In the genomic region with DNA sequence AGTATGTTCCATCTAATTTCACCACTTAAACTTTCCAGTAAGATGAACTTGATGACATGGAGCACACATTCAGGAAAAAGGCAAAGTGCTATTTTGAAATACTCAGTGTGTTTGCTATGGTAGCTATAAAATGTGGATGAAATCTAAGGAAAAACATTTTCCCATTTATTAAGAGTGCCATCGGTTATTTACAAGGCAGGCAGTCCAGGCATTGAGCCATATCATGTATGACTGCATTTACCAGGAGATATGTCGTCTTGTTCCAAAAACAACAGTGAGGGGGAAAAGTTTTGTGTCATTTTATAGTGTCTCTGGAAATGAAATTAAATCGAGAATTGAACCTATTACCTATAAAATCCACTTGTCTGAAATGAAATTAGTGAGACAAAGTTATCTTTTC, we compare ENCODE assay signal across 16 cellular contexts. TPM values are rescaled to one million over a fixed set of nuclear protein-coding genes. Genes with fewer than 3 reads are reported as not detected.
A peak's percentile ranks its signal among the peaks of the same experiment; 100 is the strongest.
DNase-seq lines count a peak whose midpoint lies in the region; ATAC-seq and TF ChIP-seq lines count a peak whose summit lies in the region.
"Had no signal": no experiment of that assay in that cellular context is flagged by ENCODE, and none has a peak within 500 bp of the region (broad histone marks: within the 10 kb centered on the region; RNA-seq: fewer than 3 reads in every experiment).

No MANE protein-coding gene starts in this region.

- no peak overlapping the region for H2AK5ac ChIP-seq in IMR-90 (ENCODE audit: low read depth, low read length)

- H2BK15ac ChIP-seq in IMR-90 (ENCODE audit: low read depth, low read length) = no peak overlapping the region

- no CpG with 5 or more reads among the region's 3 CpGs for WGBS in IMR-90 (ENCODE audit: extremely low coverage in 2 of 2, insufficient read length in 1 of 2), 2 experiments
- WGBS in body of pancreas, 2 donors = 29 to 30% methylated on average over 3 of the region's 3 CpGs

- TF ChIP-seq CTCF in IMR-90 (conservative IDR thresholded peaks at IDR 0.05; ENCODE audit: low read depth, low read length) (no peak), brain microvascular endothelial cell (IDR thresholded peaks at IDR 0.05; ENCODE audit: low read depth, low read length, missing control alignments) (no peak), fibroblast of pulmonary artery (IDR thresholded peaks at IDR 0.05; ENCODE audit: low read length, missing control alignments) (no peak), vagina (IDR thresholded peaks at IDR 0.05) (no peak), body of pancreas (IDR thresholded peaks at IDR 0.05) (no peak)

- H3K14ac ChIP-seq in IMR-90 (replicated peaks; ENCODE audit: low read depth, low read length) = peak overlapping the region; percentile 18; the same call in 1 of the 2 replicates

- H3K36me3 ChIP-seq in IMR-90 (ENCODE audit: control insufficient read depth, insufficient read depth, low read length) (peaks cover 31% of the 10 kb centered on the region), brain microvascular endothelial cell (replicated peaks) (peaks cover 75% of the 10 kb centered on the region), vagina (peaks cover 0 to 25% of the 10 kb centered on the region in 2 donors), body of pancreas (replicated peaks in 1 of 2; ENCODE audit: insufficient read depth in 1 of 2, low read depth in 2 of 2) (no peaks in the 10 kb centered on the region)

- no peak overlapping the region for H3K18ac ChIP-seq in IMR-90 (ENCODE audit: low read depth, low read length)

- H3K4ac ChIP-seq in IMR-90 (ENCODE audit: low read depth, low read length) = no peak overlapping the region

- no peak overlapping the region for H3K4me3 ChIP-seq in IMR-90 (ENCODE audit: insufficient read depth, low read depth, low read length)
- H3K4me3 ChIP-seq in brain microvascular endothelial cell (ENCODE audit: low read depth, low read length) = no peak overlapping the region
- H3K4me3 ChIP-seq in fibroblast of pulmonary artery (replicated peaks; ENCODE audit: low read depth, low read length) = no peak overlapping the region
- H3K4me3 ChIP-seq in vagina = no peak overlapping the region
- H3K4me3 ChIP-seq in body of pancreas = no peak overlapping the region
- H3K4me3 ChIP-seq: SJCRH30 had no signal

- H3K4me1 ChIP-seq in IMR-90 (ENCODE audit: control insufficient read depth, insufficient read depth, low read length) (peaks cover 27% of the 10 kb centered on the region), vagina (peaks cover 96% of the 10 kb centered on the region), body of pancreas (peaks cover 21% of the 10 kb centered on the region)

- TF ChIP-seq RAD21 in IMR-90 (IDR thresholded peaks at IDR 0.05; ENCODE audit: low read length) = no peak

- H4K8ac ChIP-seq in IMR-90 (ENCODE audit: low read depth in 2 of 2, low read length in 2 of 2) = no peak overlapping the region

- no TSS peak for BruUV-seq in IMR-90 (replicated peaks; lab: Mats Ljungman, UMichigan)

- no peak overlapping the region for H3K27ac ChIP-seq in IMR-90 (ENCODE audit: insufficient read depth, low read length)
- peak overlapping the region; percentile 36 for H3K27ac ChIP-seq in brain microvascular endothelial cell
- peak overlapping the region; percentile 31 for H3K27ac ChIP-seq in vagina
- H3K27ac ChIP-seq in body of pancreas = peak overlapping the region in 2 of 4 donors; percentile 5 to 34
- H3K27ac ChIP-seq: SJCRH30 had no signal

- no peak overlapping the region for H4K91ac ChIP-seq in IMR-90 (ENCODE audit: insufficient read depth, low read depth, low read length)

- no peak overlapping the region for H2AFZ ChIP-seq in IMR-90 (replicated peaks; ENCODE audit: low read length, poor library complexity)

- DNase-seq in IMR-90 (peak; percentile 63), brain microvascular endothelial cell (peak; percentile 39), fibroblast of pulmonary artery (ENCODE audit: low read depth) (peak; percentile 64), vagina (ENCODE audit: extremely low spot score in 2 of 2) (no peak), NCI-H2081 (lab: John Stamatoyannopoulos, UW) (no peak), body of pancreas (no peak)
- DNase-seq in effector CD4-positive, alpha-beta T cell = no peak
- DNase-seq: activated CD4-positive, CD25-positive, alpha-beta regulatory T cell; activated naive CD4-positive, alpha-beta T cell treated with anti-CD3 and anti-CD28 coated beads, Interleukin-2, amount 50 U/mL, for 16 hours; activated T-cell treated with anti-CD3 and anti-CD28 coated beads, Interleukin-2, amount 50 U/mL, for 72 hours; Kasumi-1; NCI-H1417; NCI-H526 treated with DMSO at 0.1 percent for 48 hours; retina; SJCRH30 had no signal

- peak overlapping the region; percentile 27 for H2BK5ac ChIP-seq in IMR-90 (ENCODE audit: low read depth, low read length, poor library complexity, severe bottlenecking)

- H2BK120ac ChIP-seq in IMR-90 (ENCODE audit: low read depth, low read length) = no peak overlapping the region

- no peak overlapping the region for H3K56ac ChIP-seq in IMR-90 (ENCODE audit: extremely low read depth, insufficient read depth, low read length)

- CTCF ChIA-PET in IMR-90 (lab: Yijun Ruan, JAX) = no interaction called here

- no peak overlapping the region for H2AK9ac ChIP-seq in IMR-90 (replicated peaks; ENCODE audit: low read depth, low read length, poor library complexity)

- POLR2A ChIA-PET in IMR-90 (lab: Charles Lee; ENCODE audit: unreplicated experiment) = no interaction called here

- in situ Hi-C loops in IMR-90 (cut with MboI; ENCODE audit: low sequenced_read_pairs) = no loop called here
- in situ Hi-C loops in brain microvascular endothelial cell (cut with HindIII; ENCODE audit: low pct_ligation_motif_present, low sequenced_read_pairs) = no loop called here

- H3K4me2 ChIP-seq in IMR-90 (ENCODE audit: low read depth, low read length) = no peak overlapping the region

- peaks cover 99% of the 10 kb centered on the region for H4K20me1 ChIP-seq in IMR-90 (ENCODE audit: insufficient read depth, low read length)

- no peak overlapping the region; the same call in 1 of the 2 replicates for H3K23ac ChIP-seq in IMR-90 (ENCODE audit: low read depth, low read length)

- H3K9ac ChIP-seq in IMR-90 (ENCODE audit: low read depth, low read length) = no peak overlapping the region

- dilution Hi-C loops in IMR-90 (cut with HindIII; ENCODE audit: low sequenced_read_pairs, unreplicated experiment) = no loop called here

- intact Hi-C loops in IMR-90 (cut with micrococcal nuclease) = no loop called here
- intact Hi-C loops in vagina (cut with DNase I) = no loop called here
- intact Hi-C loops in body of pancreas (cut with DNase I) = no loop called here

- H4K5ac ChIP-seq in IMR-90 (ENCODE audit: low read depth, low read length) = no peak overlapping the region

- H3K9me1 ChIP-seq in IMR-90 (ENCODE audit: insufficient read depth, low read length) = peaks cover 36% of the 10 kb centered on the region

- H3K79me1 ChIP-seq in IMR-90 (ENCODE audit: low read depth in 1 of 2, low read length in 2 of 2) = peaks cover 9 to 44% of the 10 kb centered on the region in 2 experiments; a peak in 3 of 4 replicates

- no peak overlapping the region for H2BK20ac ChIP-seq in IMR-90 (ENCODE audit: low read depth, low read length)

- TF ChIP-seq POLR2A in IMR-90 (IDR thresholded peaks at IDR 0.05; ENCODE audit: low read depth, low read length) (no peak), vagina (IDR thresholded peaks at IDR 0.05) (no peak), body of pancreas (IDR thresholded peaks at IDR 0.05) (no peak)

- H3K9me3 ChIP-seq in IMR-90 (ENCODE audit: control insufficient read depth, insufficient read depth, low read length) = no peaks in the 10 kb centered on the region
- H3K9me3 ChIP-seq in vagina = no peaks in the 10 kb centered on the region
- H3K9me3 ChIP-seq in body of pancreas = no peaks in the 10 kb centered on the region
- H3K9me3 ChIP-seq: SJCRH30 had no signal

- ATAC-seq in IMR-90 (ENCODE audit: low read depth) (no peak), body of pancreas (no peak)
- ATAC-seq: activated T-cell treated with anti-CD3 and anti-CD28 coated beads, Interleukin-2, amount 50 U/mL, for 72 hours; left lobe of liver had no signal

- H3K27me3 ChIP-seq in IMR-90 (ENCODE audit: control insufficient read depth, insufficient read depth, low read length) (no peaks in the 10 kb centered on the region), brain microvascular endothelial cell (replicated peaks) (no peaks in the 10 kb centered on the region), vagina (no peaks in the 10 kb centered on the region), body of pancreas (no peaks in the 10 kb centered on the region)
- H3K27me3 ChIP-seq: SJCRH30 had no signal

TF ChIP-seq in IMR-90, 13 proteins besides CTCF, POLR2A, EP300 and RAD21 (continues in another document):
- TF ChIP-seq MAZ (IDR thresholded peaks at IDR 0.05; ENCODE audit: borderline replicate concordance, low read depth, low read length) = no peak
- no peak for TF ChIP-seq RFX5 (IDR thresholded peaks at IDR 0.05; ENCODE audit: low read depth, low read length)
- no peak for TF ChIP-seq MXI1 (IDR thresholded peaks at IDR 0.05; ENCODE audit: borderline replicate concordance, low read depth, low read length)
- no peak for TF ChIP-seq NFE2L2 (IDR thresholded peaks at IDR 0.05; ENCODE audit: low read depth, low read length)
- no peak for TF ChIP-seq MAFK (IDR thresholded peaks at IDR 0.05; ENCODE audit: low read depth, low read length)
- no peak for TF ChIP-seq BHLHE40 (IDR thresholded peaks at IDR 0.05; ENCODE audit: low read depth, low read length)
- no peak for TF ChIP-seq ELK1 (IDR thresholded peaks at IDR 0.05; ENCODE audit: borderline replicate concordance, low read depth, low read length)

RNA-seq across cellular contexts. Expression of gene ANXA2, which starts 13.7 kb away (rescaled TPM):
- total RNA-seq in IMR-90 (2012; rRNA removed) = 6,979 and 8,412 TPM in 2 replicates
- polyA plus RNA-seq in IMR-90 (2012; rRNA removed) = 6,722 and 7,454 TPM in 2 replicates
- 2,230 and 5,114 TPM in 2 replicates for polyA plus RNA-seq in IMR-90 (2012; cell fraction: cytosol; rRNA removed)
- polyA plus RNA-seq in IMR-90 (2012; cell fraction: nucleus; rRNA removed; ENCODE audit: low replicate concordance) = 764 and 3,092 TPM in 2 replicates
- 1,230 TPM for total RNA-seq in vagina
- total RNA-seq in body of pancreas = 100 to 1,000 TPM; 265 to 341 TPM

Comparison
In these comparisons a context has a peak if more than half of its experiments do, and no peak if none do; other contexts are left out.
1. DNase-seq: peak in IMR-90 (single experiment), brain microvascular endothelial cell (single experiment) and fibroblast of pulmonary artery (single experiment); none in vagina (0 of 2), NCI-H2081 (0 of 2), body of pancreas (0 of 4) and effector CD4-positive, alpha-beta T cell (single experiment).